32 cellular contexts compared by ENCODE assay signal in genomic region chr13:101499406-101499805, GRCh38. TPM values are rescaled to one million over a fixed set of nuclear protein-coding genes. Genes with fewer than 3 reads are reported as not detected.
DNase-seq lines count a peak whose midpoint lies in the region; FAIRE-seq and TF ChIP-seq lines count a peak whose summit lies in the region.
"Had no signal": no experiment of that assay in that cellular context is flagged by ENCODE, and none has a peak within 500 bp of the region (broad histone marks: within the 10 kb centered on the region; RNA-seq: fewer than 3 reads in every experiment).

No MANE protein-coding gene starts in this region.

- H3K27ac Mint-ChIP-seq in MCF 10A (ENCODE audit: low read depth, unreplicated experiment): no peak overlapping the region
- H3K27ac Mint-ChIP-seq: activated B cell treated with CpG ODN at 0.5 μM for 24 hours; activated T-cell treated with anti-CD3 and anti-CD28 coated beads, Interleukin-2, amount 50 U/mL, for 24 hours; endodermal cell; immature natural killer cell; nephron progenitor cell; stimulated activated effector memory CD8-positive, alpha-beta T cell treated with anti-CD3 and anti-CD28 coated beads, Interleukin-12 subunit alpha, Interleukin-12 subunit beta, amount 100 ng/mL, for 72 hours; type B pancreatic cell had no signal

- H3K27ac ChIP-seq in osteoblast (ENCODE audit: low read depth, low read length): peak overlapping the region; percentile 72
- H3K27ac ChIP-seq: body of pancreas, esophagus squamous epithelium, HL-60, KMS-11, RWPE1 had no signal

- peaks cover 4% of the 10 kb centered on the region for H3K36me3 ChIP-seq in osteoblast (ENCODE audit: insufficient read depth, low read length)
- H3K36me3 ChIP-seq: BE2C, esophagus squamous epithelium, HAP-1 had no signal

- intact Hi-C loops in MCF 10A (cut with micrococcal nuclease): no loop called here

- H3K4me2 ChIP-seq in osteoblast (ENCODE audit: insufficient read depth, low read length): peak overlapping the region; percentile 74
- H3K4me2 ChIP-seq: KMS-11 had no signal

- H3K4me1 Mint-ChIP-seq in MCF 10A (ENCODE audit: insufficient read depth, unreplicated experiment): no peaks in the 10 kb centered on the region
- H3K4me1 Mint-ChIP-seq: activated B cell treated with CpG ODN at 0.5 μM for 24 hours; central memory CD8-positive, alpha-beta T cell; endodermal cell; immature natural killer cell; nephron progenitor cell; stimulated activated effector memory CD8-positive, alpha-beta T cell treated with anti-CD3 and anti-CD28 coated beads, Interleukin-12 subunit alpha, Interleukin-12 subunit beta, amount 100 ng/mL, for 72 hours had no signal

- peaks cover 94% of the 10 kb centered on the region for H3K79me2 ChIP-seq in osteoblast (ENCODE audit: insufficient read depth, low read length)

- H2AFZ ChIP-seq in osteoblast (ENCODE audit: low read length): no peak overlapping the region

- H3K27me3 ChIP-seq in osteoblast (ENCODE audit: insufficient read depth, low read length): no peaks in the 10 kb centered on the region
- H3K27me3 ChIP-seq: body of pancreas had no signal

- no peak for TF ChIP-seq CTCF in osteoblast (IDR thresholded peaks at IDR 0.05; ENCODE audit: extremely low read depth, low read depth, low read length)
- no peak for TF ChIP-seq CTCF in MCF 10A (IDR thresholded peaks at IDR 0.05; ENCODE audit: unreplicated experiment)

- no peaks in the 10 kb centered on the region for H3K27me3 Mint-ChIP-seq in MCF 10A (ENCODE audit: insufficient read depth, unreplicated experiment)

- BruUV-seq in MCF 10A (replicated peaks; lab: Mats Ljungman, UMichigan): no TSS peak

- H4K20me1 ChIP-seq in osteoblast (ENCODE audit: insufficient read depth, low read length): peaks cover 28% of the 10 kb centered on the region

- no peak overlapping the region for H3K4me3 Mint-ChIP-seq in MCF 10A (ENCODE audit: unreplicated experiment)
- H3K4me3 Mint-ChIP-seq: activated B cell treated with CpG ODN at 0.5 μM for 24 hours; activated T-cell treated with anti-CD3 and anti-CD28 coated beads, Interleukin-2, amount 50 U/mL, for 24 hours; central memory CD8-positive, alpha-beta T cell; endodermal cell; immature natural killer cell; nephron progenitor cell; stimulated activated effector memory CD8-positive, alpha-beta T cell treated with anti-CD3 and anti-CD28 coated beads, Interleukin-12 subunit alpha, Interleukin-12 subunit beta, amount 100 ng/mL, for 72 hours; type B pancreatic cell had no signal

- CTCF ChIA-PET in MCF 10A (lab: Yijun Ruan, JAX): interaction anchor here (0.6 kb wide), 1 partner anchor 256 kb away, joined by 3 read pairs; no protein-coding TSS in a partner anchor

- H3K9me3 Mint-ChIP-seq in MCF 10A (ENCODE audit: unreplicated experiment): no peaks in the 10 kb centered on the region
- H3K9me3 Mint-ChIP-seq: activated B cell treated with CpG ODN at 0.5 μM for 24 hours; activated T-cell treated with anti-CD3 and anti-CD28 coated beads, Interleukin-2, amount 50 U/mL, for 24 hours; central memory CD8-positive, alpha-beta T cell; endodermal cell; nephron progenitor cell; stimulated activated effector memory CD8-positive, alpha-beta T cell treated with anti-CD3 and anti-CD28 coated beads, Interleukin-12 subunit alpha, Interleukin-12 subunit beta, amount 100 ng/mL, for 72 hours; type B pancreatic cell had no signal

- H3K4me3 ChIP-seq in osteoblast (ENCODE audit: insufficient read depth, low read length): peak overlapping the region; percentile 59
- H3K4me3 ChIP-seq: body of pancreas, esophagus squamous epithelium, HAP-1, mucosa of descending colon had no signal

- POLR2A ChIA-PET in MCF 10A (lab: Yijun Ruan, JAX): no interaction called here

- no peaks in the 10 kb centered on the region for H3K9me3 ChIP-seq in osteoblast (ENCODE audit: low read depth, low read length)
- H3K9me3 ChIP-seq: BE2C, body of pancreas, esophagus squamous epithelium, HAP-1, mucosa of descending colon had no signal

- no peaks in the 10 kb centered on the region for H3K36me3 Mint-ChIP-seq in MCF 10A (ENCODE audit: insufficient read depth, unreplicated experiment)
- H3K36me3 Mint-ChIP-seq: immature natural killer cell; stimulated activated effector memory CD8-positive, alpha-beta T cell treated with anti-CD3 and anti-CD28 coated beads, Interleukin-12 subunit alpha, Interleukin-12 subunit beta, amount 100 ng/mL, for 72 hours; type B pancreatic cell had no signal

- DNase-seq in AG08395 (ENCODE audit: low spot score): peak; percentile 24
- peak; percentile 10 for DNase-seq in M059J (ENCODE audit: low read depth)
- DNase-seq in dedifferentiated amniotic fluid mesenchymal stem cell (ENCODE audit: extremely low spot score): peak; percentile 42
- peak; percentile 38 for DNase-seq in osteoblast (ENCODE audit: insufficient read length, low spot score, missing footprints)
- no peak for DNase-seq in MCF 10A (ENCODE audit: unreplicated experiment)
- no peak for DNase-seq in activated CD4-positive, CD25-positive, alpha-beta regulatory T cell treated with anti-CD3 and anti-CD28 coated beads, Interleukin-2, amount 50 U/mL, for 72 hours
- no peak for DNase-seq in urothelium cell line (ENCODE audit: low spot score)
- no peak for DNase-seq in Kasumi-1 (lab: John Stamatoyannopoulos, UW)
- DNase-seq: activated B cell treated with CpG ODN at 0.5 μM for 24 hours; activated CD4-positive, alpha-beta T cell treated with anti-CD3 and anti-CD28 coated beads, Interleukin-2, amount 50 U/mL, for 1 hour; activated effector memory CD4-positive, alpha-beta T cell treated with anti-CD3 and anti-CD28 coated beads, Interleukin-2, amount 50 U/mL, for 16 hours; activated T-cell treated with anti-CD3 and anti-CD28 coated beads, Interleukin-2, amount 50 U/mL, for 24 hours; BE2C; body of pancreas; dermis blood vessel endothelial cell; endodermal cell; esophagus squamous epithelium; immature natural killer cell; left cardiac atrium; mucosa of descending colon; MV-4-11; NCI-H446 treated with DMSO at 0.1 percent for 48 hours; nephron progenitor cell; T-helper 1 cell had no signal

- peaks cover 15% of the 10 kb centered on the region for H3K4me1 ChIP-seq in osteoblast (ENCODE audit: insufficient read depth, low read length)
- H3K4me1 ChIP-seq: BE2C, body of pancreas, esophagus squamous epithelium, HAP-1 had no signal

- FAIRE-seq in urothelium cell line (lab: Jason Lieb, UNC): no peak
- FAIRE-seq: GM12892 had no signal

RNA-seq across cellular contexts. Expression of gene ITGBL1, which starts 46.9 kb away (rescaled TPM):
- total RNA-seq in M059J (2014; rRNA removed; shearing (Covaris generic)): 13.9 and 21.4 TPM in 2 replicates
- 360 and 398 TPM in 2 replicates for total RNA-seq in osteoblast
- total RNA-seq in MCF 10A (2022): 0.17 TPM in 1 of 2 replicates, not detected in the other
- total RNA-seq: activated B cell treated with CpG ODN at 0.5 μM for 24 hours, endodermal cell had no signal

Comparison
In these comparisons a context has a peak if more than half of its experiments do, and no peak if none do; other contexts are left out.
1. DNase-seq: peak in AG08395 (single experiment), M059J (single experiment), dedifferentiated amniotic fluid mesenchymal stem cell (single experiment) and osteoblast (single experiment); none in MCF 10A (single experiment), activated CD4-positive, CD25-positive, alpha-beta regulatory T cell treated with anti-CD3 and anti-CD28 coated beads, Interleukin-2, amount 50 U/mL, for 72 hours (single experiment), urothelium cell line (single experiment) and Kasumi-1 (0 of 2).
2. RNA of gene ITGBL1, which starts 46.9 kb away (total RNA-seq): 360 to 398 TPM in osteoblast and 13.9 to 21.4 TPM in M059J; 0.17 TPM in MCF 10A; every median in the first group is over 10 times any median in the second.